Comparison of ENCODE assay signal across 8 cellular contexts in the genomic region with DNA sequence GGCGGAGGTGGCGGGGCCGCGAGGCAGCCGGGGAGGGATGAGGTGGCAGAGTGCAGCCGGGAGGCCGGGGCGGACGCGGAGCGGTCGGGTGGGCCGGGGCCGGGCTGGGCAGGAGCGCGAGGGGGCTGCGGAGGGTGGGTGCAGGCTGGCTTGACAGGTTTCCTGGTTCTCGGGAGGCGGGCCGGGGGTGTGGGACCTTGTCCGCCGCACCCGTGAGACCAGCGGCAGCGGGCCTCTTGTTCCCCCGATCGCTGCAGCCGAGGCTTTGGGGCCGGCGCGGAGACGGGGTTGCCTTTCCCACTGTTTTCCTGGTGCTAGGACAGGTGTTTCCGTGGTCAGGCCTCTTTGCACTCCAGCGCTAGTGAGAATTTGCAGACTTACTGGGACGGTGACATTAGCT. TPM values are rescaled to one million over a fixed set of nuclear protein-coding genes. Genes with fewer than 3 reads are reported as not detected.
A peak's percentile ranks its signal among the peaks of the same experiment; 100 is the strongest.
DNase-seq lines count a peak whose midpoint lies in the region; TF ChIP-seq lines count a peak whose summit lies in the region.
"Not testable (repeated sequence)": the region's sequence is repeated elsewhere in the genome, so short reads cannot be mapped to it uniquely, and the experiment has no call there.

No MANE protein-coding gene starts in this region.

- peak overlapping the region; percentile 33 for H2AFZ ChIP-seq in neural cell (ENCODE audit: low read depth, low read length)

- TF ChIP-seq CTCF in HEK293 (tag by site-specific recombination; IDR thresholded peaks at IDR 0.05); LNCaP clone FGC (IDR thresholded peaks at IDR 0.05; ENCODE audit: control insufficient read depth, extremely low read depth, insufficient read depth); neural cell (IDR thresholded peaks at IDR 0.05; ENCODE audit: poor library complexity, severe bottlenecking): not testable (repeated sequence)

- H3F3A ChIP-seq in neural cell (ENCODE audit: insufficient read depth, low read length, poor library complexity, severe bottlenecking), result not testable (repeated sequence)

- peak overlapping the region; percentile 84 for H3K4me3 ChIP-seq in HEK293 (ENCODE audit: low read depth, low read length)
- H3K4me3 ChIP-seq in LNCaP clone FGC (ENCODE audit: low read depth, low read length), result peak overlapping the region; percentile 74
- peak overlapping the region; percentile 75 for H3K4me3 ChIP-seq in neural cell (ENCODE audit: low read length)
- peak overlapping the region; percentile 69 to 84 (median 75) for H3K4me3 ChIP-seq in subcutaneous abdominal adipose tissue (ENCODE audit: low read depth in 1 of 5, low read length in 5 of 5)

- H3K27me3 ChIP-seq in neural cell (ENCODE audit: insufficient read depth, low read depth, low read length); subcutaneous abdominal adipose tissue (ENCODE audit: control insufficient read depth in 5 of 5, insufficient read depth in 4 of 5, low read length in 5 of 5): not testable (repeated sequence)

- DNase-seq in ELF-1 (ENCODE audit: low read depth, low spot score) (peak; percentile 56), SW480 (ENCODE audit: low spot score) (peak; percentile 75), amniotic epithelial cell (ENCODE audit: low read depth) (peak; percentile 13), head of caudate nucleus (peak in 38 of 42 donors; percentile 13 to 60 (median 33))
- not testable (repeated sequence) for DNase-seq in LNCaP clone FGC (ENCODE audit: low read depth)

- not testable (repeated sequence) for TF ChIP-seq EP300 in neural cell (conservative IDR thresholded peaks at IDR 0.05; ENCODE audit: poor library complexity, severe bottlenecking)

- not testable (repeated sequence) for H3K4me1 ChIP-seq in HEK293 (ENCODE audit: control insufficient read depth, insufficient read depth, low read length)
- H3K4me1 ChIP-seq in subcutaneous abdominal adipose tissue (ENCODE audit: control insufficient read depth in 5 of 5, insufficient read depth in 5 of 5, low read length in 5 of 5), result peaks cover 0 to 25% (median 12%) of the 10 kb centered on the region in 5 donors

- CTCF ChIA-PET in HEK293 (lab: Yijun Ruan, JAX), result not testable (repeated sequence)

- not testable (repeated sequence) for H3K9me3 ChIP-seq in HEK293 (ENCODE audit: control insufficient read depth, insufficient read depth, low read depth, low read length); neural cell (ENCODE audit: low read length); subcutaneous abdominal adipose tissue (ENCODE audit: control insufficient read depth in 5 of 5, low read length in 5 of 5)

- H4K20me1 ChIP-seq in neural cell (ENCODE audit: insufficient read depth), result not testable (repeated sequence)

- H3K27ac ChIP-seq in HEK293 (ENCODE audit: extremely low read depth, low read depth, low read length) (peak overlapping the region; percentile 37; the same call in 1 of the 2 replicates), neural cell (ENCODE audit: low read length) (peak overlapping the region; percentile 73), subcutaneous abdominal adipose tissue (ENCODE audit: low read depth, low read length) (peak overlapping the region; percentile 76)

- not testable (repeated sequence) for H3K79me2 ChIP-seq in neural cell (replicated peaks; ENCODE audit: insufficient read depth, low read length)

- intact Hi-C loops in head of caudate nucleus (cut with DNase I), result loop anchor here (2.0 kb wide), 1 partner anchor 32 kb away; a partner anchor contains a TSS

- H3K36me3 ChIP-seq in HEK293 (ENCODE audit: control insufficient read depth in 2 of 2, insufficient read depth in 1 of 2, low read length in 2 of 2); neural cell (ENCODE audit: insufficient read depth, low read length); subcutaneous abdominal adipose tissue (ENCODE audit: control insufficient read depth in 5 of 5, insufficient read depth in 5 of 5, low read length in 5 of 5): not testable (repeated sequence)

- not testable (repeated sequence) for TF ChIP-seq RAD21 in neural cell (conservative IDR thresholded peaks at IDR 0.05)

- H3K9me2 ChIP-seq in neural cell (ENCODE audit: insufficient read depth, low read length), result not testable (repeated sequence)

- POLR2A ChIA-PET in HEK293 (lab: Yijun Ruan, JAX), result interaction anchor here (0.6 to 2.9 kb wide), 2 partner anchors 32 to 848 kb away, joined by 4 to 34 read pairs; a partner anchor contains a TSS

- H3K9ac ChIP-seq in neural cell (ENCODE audit: low read length), result peak overlapping the region; percentile 77
- peak overlapping the region in 4 of 5 donors; percentile 54 to 80 (median 64) for H3K9ac ChIP-seq in subcutaneous abdominal adipose tissue (ENCODE audit: low read length in 5 of 5)

- H3K4me2 ChIP-seq in neural cell (ENCODE audit: low read length), result peak overlapping the region; percentile 81

TF ChIP-seq in HEK293, 187 proteins besides CTCF, POLR2A, EP300 and RAD21:
- TF ChIP-seq, protein P1, sequence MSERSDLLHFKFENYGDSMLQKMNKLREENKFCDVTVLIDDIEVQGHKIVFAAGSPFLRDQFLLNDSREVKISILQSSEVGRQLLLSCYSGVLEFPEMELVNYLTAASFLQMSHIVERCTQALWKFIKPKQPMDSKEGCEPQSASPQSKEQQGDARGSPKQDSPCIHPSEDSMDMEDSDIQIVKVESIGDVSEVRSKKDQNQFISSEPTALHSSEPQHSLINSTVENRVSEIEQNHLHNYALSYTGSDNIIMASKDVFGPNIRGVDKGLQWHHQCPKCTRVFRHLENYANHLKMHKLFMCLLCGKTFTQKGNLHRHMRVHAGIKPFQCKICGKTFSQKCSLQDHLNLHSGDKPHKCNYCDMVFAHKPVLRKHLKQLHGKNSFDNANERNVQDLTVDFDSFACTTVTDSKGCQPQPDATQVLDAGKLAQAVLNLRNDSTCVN (tag by site-specific recombination; optimal IDR thresholded peaks at IDR 0.05), result peak; percentile 28

RNA-seq across cellular contexts. Expression of a gene that starts 32.3 kb away (rescaled TPM):
- polyA plus RNA-seq in neural cell, result 48.5 and 53.4 TPM in 2 replicates
- 80.1 and 99.2 TPM in 2 replicates for polyA minus RNA-seq in neural cell

RNA-seq across cellular contexts. Expression of a gene that starts 47.9 kb away (rescaled TPM):
- 109 and 112 TPM in 2 replicates for polyA plus RNA-seq in neural cell
- 77.7 and 98.9 TPM in 2 replicates for polyA minus RNA-seq in neural cell
